In genomic region chr12:59164991-59165718, GRCh38 we compare ENCODE assay signal across 8 cellular contexts.
A peak's percentile ranks its signal among the peaks of the same experiment; 100 is the strongest.
DNase-seq lines count a peak whose midpoint lies in the region; ATAC-seq and TF ChIP-seq lines count a peak whose summit lies in the region.

No MANE protein-coding gene starts in this region.

- no peak for TF ChIP-seq EP300 in tibial nerve (IDR thresholded peaks at IDR 0.05)

- WGBS in tibial nerve, 2 donors, result 27 to 31% methylated on average over 4 of the region's 4 CpGs

- no peak overlapping the region for H3K27ac ChIP-seq in tibial nerve

- no peaks in the 10 kb centered on the region for H3K36me3 ChIP-seq in tibial nerve

- no peak for ATAC-seq in GM21360 (IDR thresholded peaks at IDR 0.05; ENCODE audit: unreplicated experiment)

- no peak overlapping the region for H3K4me3 ChIP-seq in tibial nerve

- H3K27me3 ChIP-seq in tibial nerve, result no peaks in the 10 kb centered on the region

- TF ChIP-seq CTCF in AG09319 (IDR thresholded peaks at IDR 0.05; ENCODE audit: low read depth, low read length) (peak; percentile 52), tibial nerve (IDR thresholded peaks at IDR 0.05) (peak; percentile 28 to 40 (median 30))

- no peak for TF ChIP-seq POLR2A in tibial nerve (IDR thresholded peaks at IDR 0.05)

- no peak for DNase-seq in AG09319 (ENCODE audit: extremely low read depth, low read depth)
- DNase-seq in HT1080 (ENCODE audit: low read depth), result peak; percentile 19
- peak; percentile 18 for DNase-seq in RPMI8226
- peak; percentile 28 for DNase-seq in fibroblast of the conjunctiva (ENCODE audit: low read depth)
- no peak for DNase-seq in tibial nerve (ENCODE audit: low spot score in 2 of 2)
- no peak for DNase-seq in SKM-1 (lab: John Stamatoyannopoulos, UW; ENCODE audit: unreplicated experiment)
- DNase-seq in effector CD4-positive, alpha-beta T cell, result no peak

- no peaks in the 10 kb centered on the region for H3K4me1 ChIP-seq in tibial nerve

- H3K9me3 ChIP-seq in tibial nerve, result no peaks in the 10 kb centered on the region

Comparison
In these comparisons a context has a peak if more than half of its experiments do, and no peak if none do; other contexts are left out.
1. DNase-seq: peak in HT1080 (single experiment), RPMI8226 (single experiment) and fibroblast of the conjunctiva (single experiment); none in AG09319 (single experiment), tibial nerve (0 of 2), SKM-1 (single experiment) and effector CD4-positive, alpha-beta T cell (single experiment).